ENCODE assay signal across 14 cellular contexts in genomic region chr11:13368041-13368446, GRCh38.
DNase-seq lines count a peak whose midpoint lies in the region; ATAC-seq, FAIRE-seq and TF ChIP-seq lines count a peak whose summit lies in the region.
"Had no signal": no experiment of that assay in that cellular context is flagged by ENCODE, and none has a peak within 500 bp of the region (broad histone marks: within the 10 kb centered on the region; RNA-seq: fewer than 3 reads in every experiment).

No MANE protein-coding gene starts in this region.

- ATAC-seq in GM18502 (IDR thresholded peaks at IDR 0.05; ENCODE audit: poor library complexity, unreplicated experiment) (no peak), left colon (no peak), GM18505 (IDR thresholded peaks at IDR 0.05; ENCODE audit: unreplicated experiment) (no peak)

- peak; percentile 30 for FAIRE-seq in RCC 7860 (lab: Jason Lieb, UNC)

- intact Hi-C loops in dorsolateral prefrontal cortex (cut with DNase I) (no loop called here), left colon (cut with DNase I, micrococcal nuclease) (no loop called here)

- no peak for TF ChIP-seq CTCF in dorsolateral prefrontal cortex (IDR thresholded peaks at IDR 0.05 in 54 of 56, conservative IDR thresholded peaks at IDR 0.05 in 2 of 56; ENCODE audit: low read depth in 1 of 56, partially characterized antibody in 56 of 56)

- TF ChIP-seq POLR2A in GM18505 (IDR thresholded peaks at IDR 0.05; ENCODE audit: borderline replicate concordance, extremely low read depth, insufficient read depth, insufficient read length), result no peak

- H3K27me3 ChIP-seq in dorsolateral prefrontal cortex, result no peaks in the 10 kb centered on the region

- peak overlapping the region in 36 of 59 donors; percentile 7 to 75 (median 51) for H3K27ac ChIP-seq in dorsolateral prefrontal cortex

- in situ Hi-C loops in Caki2 (cut with HindIII; ENCODE audit: low pct_unique_long_range_greater_than_20kb, low sequenced_read_pairs), result no loop called here

- DNase-seq in Caki2 (ENCODE audit: low read depth) (peak; percentile 81), RCC 7860 (ENCODE audit: low spot score) (peak; percentile 56), dorsolateral prefrontal cortex (no peak), non-pigmented ciliary epithelial cell (ENCODE audit: low read depth) (peak; percentile 43), left colon (no peak), Kasumi-1 (lab: John Stamatoyannopoulos, UW) (no peak)
- DNase-seq: activated naive CD8-positive, alpha-beta T cell treated with anti-CD3 and anti-CD28 coated beads, Interleukin-2, amount 10 ng/mL, durations not matched to agents 7 days and 5 days; CD4-positive, CD25-positive, alpha-beta regulatory T cell; effector CD8-positive, alpha-beta T cell; glutamatergic neuron; NCI-H1436 treated with DMSO at 0.1 percent for 48 hours; NCI-H526 had no signal

- H3K4me3 ChIP-seq in dorsolateral prefrontal cortex, result no peak overlapping the region

Comparison
In these comparisons a context has a peak if more than half of its experiments do, and no peak if none do; other contexts are left out.
1. DNase-seq: peak in Caki2 (single experiment), RCC 7860 (single experiment) and non-pigmented ciliary epithelial cell (single experiment); none in dorsolateral prefrontal cortex (0 of 10), left colon (0 of 2) and Kasumi-1 (0 of 2).